9 cellular contexts compared by ENCODE assay signal in the genomic region with DNA sequence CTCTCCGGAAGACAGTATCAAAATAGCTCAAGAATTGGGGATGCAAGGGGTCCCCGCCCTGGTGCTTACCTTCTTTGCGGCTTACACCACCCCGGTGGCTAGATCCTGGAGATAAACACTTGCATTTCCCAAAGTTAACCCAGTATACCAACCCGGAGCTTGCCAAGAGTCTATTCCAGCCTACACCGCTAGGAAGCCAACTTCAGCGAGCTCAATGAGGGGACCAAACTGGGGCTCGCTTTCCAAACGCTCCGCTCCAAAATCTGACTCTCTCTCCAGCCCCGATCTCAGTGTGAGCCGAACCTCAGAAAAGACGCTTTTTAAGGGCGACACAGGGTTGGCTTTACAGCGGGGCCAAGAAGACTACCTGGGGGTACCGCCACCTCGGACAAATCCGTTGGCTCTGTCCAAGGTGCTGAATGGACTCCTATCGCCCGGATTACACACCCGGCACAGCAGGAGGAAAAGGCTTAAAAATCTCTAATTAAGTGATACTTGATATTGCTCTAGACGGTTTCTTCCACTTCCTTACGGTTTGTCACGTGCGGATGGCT. TPM values are rescaled to one million over a fixed set of nuclear protein-coding genes. Genes with fewer than 3 reads are reported as not detected.
A peak's percentile ranks its signal among the peaks of the same experiment; 100 is the strongest.
DNase-seq lines count a peak whose midpoint lies in the region; ATAC-seq and TF ChIP-seq lines count a peak whose summit lies in the region.
"Had no signal": no experiment of that assay in that cellular context is flagged by ENCODE, and none has a peak within 500 bp of the region (broad histone marks: within the 10 kb centered on the region; RNA-seq: fewer than 3 reads in every experiment).

No MANE protein-coding gene starts in this region.

- DNase-seq in Ammon's horn (ENCODE audit: low spot score): peak; percentile 11
- no peak for DNase-seq in HFF-Myc (ENCODE audit: extremely low read depth, low read depth)
- DNase-seq in amniotic epithelial cell (ENCODE audit: low read depth): peak; percentile 65
- peak; percentile 50 for DNase-seq in kidney glomerular epithelial cell (lab: John Stamatoyannopoulos, UW)
- DNase-seq in stimulated activated CD4-positive, alpha-beta T cell treated with anti-CD3 and anti-CD28 coated beads, Interleukin-4, amount 100 ng/mL, for 24 hours: no peak
- no peak for DNase-seq in globus pallidus (ENCODE audit: low spot score)

- no peak overlapping the region for H3K4me3 ChIP-seq in HFF-Myc (replicated peaks; ENCODE audit: low read depth, low read length)

- TF ChIP-seq CTCF in HFF-Myc (IDR thresholded peaks at IDR 0.05; ENCODE audit: low read depth, low read length, missing control alignments): peak; percentile 24

- ATAC-seq in esophagus mucosa (no peak), HG02938 (IDR thresholded peaks at IDR 0.05; ENCODE audit: unreplicated experiment) (no peak)

RNA-seq across cellular contexts. Expression of gene BDNF, which starts 20.1 kb away (rescaled TPM):
- 0.92 TPM for total RNA-seq in esophagus mucosa
- total RNA-seq: T-helper 2 cell treated with Interferon-gamma antibody and Interleukin-4, amounts not matched to agents 100 ng/mL and 5 ng/mL, for 36 hours had no signal

Comparison
In these comparisons a context has a peak if more than half of its experiments do, and no peak if none do; other contexts are left out.
1. DNase-seq: peak in Ammon's horn (single experiment), amniotic epithelial cell (single experiment) and kidney glomerular epithelial cell (single experiment); none in HFF-Myc (single experiment), stimulated activated CD4-positive, alpha-beta T cell treated with anti-CD3 and anti-CD28 coated beads, Interleukin-4, amount 100 ng/mL, for 24 hours (single experiment) and globus pallidus (single experiment).